Comparison of ENCODE assay signal across 10 cellular contexts in genomic region chr6:56841751-56842150, GRCh38.
DNase-seq lines count a peak whose midpoint lies in the region; TF ChIP-seq lines count a peak whose summit lies in the region.
"Had no signal": no experiment of that assay in that cellular context is flagged by ENCODE, and none has a peak within 500 bp of the region (broad histone marks: within the 10 kb centered on the region; RNA-seq: fewer than 3 reads in every experiment).

No MANE protein-coding gene starts in this region.

- H2AK5ac ChIP-seq in mesendoderm (ENCODE audit: low read length) = no peak overlapping the region

- H3K4me2 ChIP-seq in mesendoderm (ENCODE audit: low read length) = no peak overlapping the region

- H4K8ac ChIP-seq in mesendoderm (ENCODE audit: low read depth, low read length) = no peak overlapping the region

- intact Hi-C loops in left ventricle myocardium inferior (cut with micrococcal nuclease) = loop anchor here (10.0 kb wide), 1 partner anchor 77 kb away; no protein-coding TSS in a partner anchor
- intact Hi-C loops in cardiac septum (cut with DNase I) = loop anchor here (5.0 kb wide), 2 partner anchors 34 to 129 kb away; no protein-coding TSS in a partner anchor
- intact Hi-C loops in breast epithelium (cut with DNase I; ENCODE audit: low total_unique reads) = loop anchor here (5.0 kb wide), 1 partner anchor 129 kb away; no protein-coding TSS in a partner anchor
- intact Hi-C loops in posterior vena cava (cut with DNase I) = loop anchor here (10.0 kb wide), 2 partner anchors 127 to 137 kb away; no protein-coding TSS in a partner anchor

- H3K56ac ChIP-seq in mesendoderm (ENCODE audit: low read length) = no peak overlapping the region

- no peak overlapping the region for H4K5ac ChIP-seq in mesendoderm (ENCODE audit: low read length)

- H3K9ac ChIP-seq in mesendoderm (ENCODE audit: low read length) = peak overlapping the region; percentile 50

- no CpG with 5 or more reads among the region's 1 CpG for WGBS in mesendoderm (ENCODE audit: extremely low coverage, insufficient coverage, low lambda C conversion rate)

- H3K36me3 ChIP-seq in left ventricle myocardium inferior (no peaks in the 10 kb centered on the region), breast epithelium (no peaks in the 10 kb centered on the region), mesendoderm (ENCODE audit: control insufficient read depth, insufficient read depth, low read length) (no peaks in the 10 kb centered on the region)

- peak overlapping the region; percentile 94 for H3K27ac ChIP-seq in left ventricle myocardium inferior (replicated peaks)
- peak overlapping the region in 1 of 2 donors; percentile 28 for H3K27ac ChIP-seq in breast epithelium
- H3K27ac ChIP-seq in mesendoderm (ENCODE audit: low read depth, low read length) = no peak overlapping the region

- H3K4me1 ChIP-seq in left ventricle myocardium inferior (peaks cover 68% of the 10 kb centered on the region), breast epithelium (no peaks in the 10 kb centered on the region), mesendoderm (ENCODE audit: control insufficient read depth, low read depth, low read length) (no peaks in the 10 kb centered on the region)

- no peak overlapping the region for H3K23ac ChIP-seq in mesendoderm (ENCODE audit: low read length)

- no peaks in the 10 kb centered on the region for H3K9me3 ChIP-seq in left ventricle myocardium inferior (replicated peaks)
- H3K9me3 ChIP-seq in breast epithelium = no peaks in the 10 kb centered on the region

- H3K27me3 ChIP-seq in left ventricle myocardium inferior (ENCODE audit: low read depth) = no peaks in the 10 kb centered on the region
- H3K27me3 ChIP-seq in breast epithelium = peaks cover 0 to 4% of the 10 kb centered on the region in 2 donors
- H3K27me3 ChIP-seq in mesendoderm (ENCODE audit: insufficient read depth, low read length, poor library complexity) = no peaks in the 10 kb centered on the region

- H2BK15ac ChIP-seq in mesendoderm (replicated peaks; ENCODE audit: low read depth) = no peak overlapping the region

- no peak overlapping the region for H2BK5ac ChIP-seq in mesendoderm (ENCODE audit: low read length)

- H3K79me2 ChIP-seq in mesendoderm (ENCODE audit: control insufficient read depth, insufficient read depth, low read length) = peaks cover 45% of the 10 kb centered on the region

- no peak for TF ChIP-seq CTCF in left ventricle myocardium inferior (IDR thresholded peaks at IDR 0.05; ENCODE audit: borderline replicate concordance)
- no peak for TF ChIP-seq CTCF in breast epithelium (IDR thresholded peaks at IDR 0.05)

- no peak for TF ChIP-seq POLR2A in breast epithelium (IDR thresholded peaks at IDR 0.05)

- H3K79me1 ChIP-seq in mesendoderm (ENCODE audit: low read length) = peaks cover 6% of the 10 kb centered on the region

- H3K4ac ChIP-seq in mesendoderm (ENCODE audit: low read depth, low read length) = no peak overlapping the region

- no peak overlapping the region for H3K18ac ChIP-seq in mesendoderm (ENCODE audit: low read length)

- H2BK120ac ChIP-seq in mesendoderm (ENCODE audit: low read depth, low read length) = no peak overlapping the region

- H3K4me3 ChIP-seq in left ventricle myocardium inferior (peak overlapping the region; percentile 78), breast epithelium (peak overlapping the region in 2 of 3 donors; percentile 82 to 91), mesendoderm (ENCODE audit: low read length) (no peak overlapping the region)

- DNase-seq in left ventricle myocardium inferior (no peak), cardiac septum (ENCODE audit: low spot score) (no peak), breast epithelium (ENCODE audit: low spot score in 2 of 2) (no peak), mesendoderm (no peak), amniotic stem cell (lab: John Stamatoyannopoulos, UW) (no peak), ecto neural progenitor cell (ENCODE audit: low spot score) (no peak), posterior vena cava (ENCODE audit: low spot score) (no peak), NCI-H2227 (lab: John Stamatoyannopoulos, UW; ENCODE audit: unreplicated experiment) (no peak)
- DNase-seq: ACHN; activated CD4-positive, alpha-beta T cell treated with anti-CD3 and anti-CD28 coated beads, Interleukin-2, amount 10 ng/mL, durations not matched to agents 24 days and 14 days had no signal
